Comparison of ENCODE assay signal across 17 cellular contexts in genomic region chr4:37835806-37836205, GRCh38. TPM values are rescaled to one million over a fixed set of nuclear protein-coding genes. Genes with fewer than 3 reads are reported as not detected.
DNase-seq lines count a peak whose midpoint lies in the region; ATAC-seq and TF ChIP-seq lines count a peak whose summit lies in the region.
"Had no signal": no experiment of that assay in that cellular context is flagged by ENCODE, and none has a peak within 500 bp of the region (broad histone marks: within the 10 kb centered on the region; RNA-seq: fewer than 3 reads in every experiment).

No MANE protein-coding gene starts in this region.

- H3K9me3 ChIP-seq in CD4-positive, CD25-positive, alpha-beta regulatory T cell (ENCODE audit: control insufficient read depth in 2 of 2, low read length in 2 of 2): no peaks in the 10 kb centered on the region
- H3K9me3 ChIP-seq in Loucy (ENCODE audit: insufficient read depth, low read depth, low read length): no peaks in the 10 kb centered on the region
- no peaks in the 10 kb centered on the region for H3K9me3 ChIP-seq in trophoblast cell (ENCODE audit: insufficient read depth, low read depth, low read length)
- H3K9me3 ChIP-seq in psoas muscle: no peaks in the 10 kb centered on the region
- H3K9me3 ChIP-seq: BE2C, BLaER1, Caco-2 had no signal

- no peak overlapping the region for H3K4me3 ChIP-seq in CD4-positive, CD25-positive, alpha-beta regulatory T cell (ENCODE audit: low read depth, low read length)
- peak overlapping the region; percentile 68 for H3K4me3 ChIP-seq in Loucy (ENCODE audit: low read length, poor library complexity, severe bottlenecking)
- no peak overlapping the region for H3K4me3 ChIP-seq in trophoblast cell (ENCODE audit: low read depth, low read length)
- H3K4me3 ChIP-seq in psoas muscle: no peak overlapping the region
- H3K4me3 ChIP-seq: BLaER1 had no signal

- H3K79me1 ChIP-seq in trophoblast cell (ENCODE audit: low read length): no peaks in the 10 kb centered on the region

- H4K91ac ChIP-seq in trophoblast cell (ENCODE audit: low read depth, low read length): no peak overlapping the region

- no peaks in the 10 kb centered on the region for H4K20me1 ChIP-seq in Loucy (ENCODE audit: insufficient read depth, low read length, poor library complexity, severe bottlenecking)
- H4K20me1 ChIP-seq: BLaER1 had no signal

- H4K12ac ChIP-seq in trophoblast cell (ENCODE audit: low read depth, low read length): no peak overlapping the region

- peaks cover 22 to 43% (median 34%) of the 10 kb centered on the region in 4 donors for H3K4me1 Mint-ChIP-seq in CD4-positive, CD25-positive, alpha-beta regulatory T cell

- no peaks in the 10 kb centered on the region for H3K27me3 Mint-ChIP-seq in CD4-positive, CD25-positive, alpha-beta regulatory T cell
- H3K27me3 Mint-ChIP-seq: CD4-positive, alpha-beta T cell had no signal

- no peak overlapping the region for H2BK120ac ChIP-seq in trophoblast cell (ENCODE audit: insufficient read depth, low read length, poor library complexity)

- H3K18ac ChIP-seq in trophoblast cell (ENCODE audit: low read length): no peak overlapping the region

- ATAC-seq in CD4-positive, CD25-positive, alpha-beta regulatory T cell (ENCODE audit: low read depth in 2 of 2): no peak
- ATAC-seq in psoas muscle: no peak
- ATAC-seq: CD8-positive, alpha-beta T cell had no signal

- no peak overlapping the region for H3K4ac ChIP-seq in trophoblast cell (ENCODE audit: low read depth, low read length)

- WGBS in trophoblast cell (ENCODE audit: extremely low coverage, insufficient coverage, insufficient read length): no CpG with 5 or more reads among the region's 6 CpGs
- 80 to 83% (median 80%) methylated on average over 6 of the region's 6 CpGs for WGBS in psoas muscle, 3 donors

- no peak overlapping the region for H4K8ac ChIP-seq in trophoblast cell (ENCODE audit: low read depth, low read length)

- no peaks in the 10 kb centered on the region for H3K9me3 Mint-ChIP-seq in CD4-positive, CD25-positive, alpha-beta regulatory T cell
- H3K9me3 Mint-ChIP-seq: CD14-positive monocyte; CD4-positive, alpha-beta T cell; CD8-positive, alpha-beta T cell had no signal

- no peak overlapping the region for H2BK5ac ChIP-seq in trophoblast cell (ENCODE audit: low read depth, low read length, poor library complexity)

- no peaks in the 10 kb centered on the region for H3K27me3 ChIP-seq in CD4-positive, CD25-positive, alpha-beta regulatory T cell (ENCODE audit: control insufficient read depth, insufficient read depth, low read length)
- no peaks in the 10 kb centered on the region for H3K27me3 ChIP-seq in Loucy (ENCODE audit: insufficient read depth, low read length, poor library complexity, severe bottlenecking)
- no peaks in the 10 kb centered on the region for H3K27me3 ChIP-seq in trophoblast cell (ENCODE audit: insufficient read depth, low read length)
- no peaks in the 10 kb centered on the region for H3K27me3 ChIP-seq in psoas muscle (ENCODE audit: insufficient read depth in 3 of 3, low read length in 2 of 3)
- H3K27me3 ChIP-seq: BE2C, BLaER1 had no signal

- TF ChIP-seq CTCF in Loucy (conservative IDR thresholded peaks at IDR 0.05; ENCODE audit: low read length) (no peak), psoas muscle (IDR thresholded peaks at IDR 0.05) (no peak)

- H3K4me3 Mint-ChIP-seq in CD4-positive, CD25-positive, alpha-beta regulatory T cell: no peak overlapping the region
- H3K4me3 Mint-ChIP-seq: CD14-positive monocyte; CD4-positive, alpha-beta T cell; CD8-positive, alpha-beta T cell had no signal

- no peak overlapping the region for H3K14ac ChIP-seq in trophoblast cell (ENCODE audit: low read length)

- H3K79me2 ChIP-seq in Loucy (ENCODE audit: insufficient read depth, low read length): peaks cover 67% of the 10 kb centered on the region
- H3K79me2 ChIP-seq in trophoblast cell (ENCODE audit: control insufficient read depth, insufficient read depth, low read length, poor library complexity): no peaks in the 10 kb centered on the region

- no peak overlapping the region for H2AK5ac ChIP-seq in trophoblast cell (ENCODE audit: low read length)

- H3K27ac ChIP-seq in CD4-positive, CD25-positive, alpha-beta regulatory T cell (ENCODE audit: insufficient read depth, low read length, poor library complexity, severe bottlenecking): no peak overlapping the region
- no peak overlapping the region for H3K27ac ChIP-seq in trophoblast cell (ENCODE audit: low read depth, low read length)
- H3K27ac ChIP-seq in psoas muscle: no peak overlapping the region
- H3K27ac ChIP-seq: BLaER1 had no signal

- peaks cover 78% of the 10 kb centered on the region for H3K36me3 ChIP-seq in CD4-positive, CD25-positive, alpha-beta regulatory T cell (ENCODE audit: control insufficient read depth, insufficient read depth, low read length)
- peaks cover 40% of the 10 kb centered on the region for H3K36me3 ChIP-seq in Loucy (ENCODE audit: insufficient read depth, low read length)
- peaks cover 5 to 16% of the 10 kb centered on the region in 2 experiments for H3K36me3 ChIP-seq in trophoblast cell (ENCODE audit: control insufficient read depth in 1 of 2, insufficient read depth in 2 of 2, low read length in 2 of 2)
- peaks cover 0 to 18% of the 10 kb centered on the region in 2 donors for H3K36me3 ChIP-seq in psoas muscle (ENCODE audit: insufficient read depth in 1 of 2, low read depth in 1 of 2)

- peaks cover 41% of the 10 kb centered on the region for H3K36me3 Mint-ChIP-seq in CD4-positive, CD25-positive, alpha-beta regulatory T cell

- H3K9ac ChIP-seq in Loucy (ENCODE audit: low read depth, low read length, poor library complexity, severe bottlenecking) (peak overlapping the region; percentile 74), trophoblast cell (ENCODE audit: low read length) (no peak overlapping the region)
- H3K9ac ChIP-seq: BLaER1 had no signal

- no peak overlapping the region for H2AFZ ChIP-seq in Loucy (ENCODE audit: low read length)
- no peak overlapping the region for H2AFZ ChIP-seq in trophoblast cell (ENCODE audit: insufficient read depth, low read length, poor library complexity)

- H3K23ac ChIP-seq in trophoblast cell (ENCODE audit: low read length): no peak overlapping the region

- H3K9me2 ChIP-seq in Loucy (replicated peaks; ENCODE audit: low read depth, low read length): no peaks in the 10 kb centered on the region

- H3F3A ChIP-seq in Loucy (ENCODE audit: low read depth): no peaks in the 10 kb centered on the region

- peak overlapping the region in 2 of 3 donors; percentile 15 to 74 for H3K27ac Mint-ChIP-seq in CD4-positive, CD25-positive, alpha-beta regulatory T cell

- no peak overlapping the region for H2BK12ac ChIP-seq in trophoblast cell (ENCODE audit: low read length)

- intact Hi-C loops in psoas muscle (cut with DNase I): no loop called here

- H3K4me2 ChIP-seq in Loucy (ENCODE audit: low read depth, low read length, poor library complexity, severe bottlenecking): peak overlapping the region; percentile 88
- H3K4me2 ChIP-seq in trophoblast cell (ENCODE audit: low read length): no peak overlapping the region

- no peak for DNase-seq in CD4-positive, CD25-positive, alpha-beta regulatory T cell
- peak; percentile 68 to 71 for DNase-seq in trophoblast cell
- DNase-seq in psoas muscle: no peak
- no peak for DNase-seq in central memory CD4-positive, alpha-beta T cell
- DNase-seq: 8988T; ACHN; BE2C; C1 segment of cervical spinal cord; Caco-2; Calu3; CD4-positive, alpha-beta T cell; CD8-positive, alpha-beta T cell; DMS79 treated with DMSO at 0.1 percent for 48 hours; GF-D8 had no signal

- peaks cover 11% of the 10 kb centered on the region for H3K4me1 ChIP-seq in CD4-positive, CD25-positive, alpha-beta regulatory T cell (ENCODE audit: control insufficient read depth, insufficient read depth, low read length, poor library complexity, severe bottlenecking)
- H3K4me1 ChIP-seq in Loucy (ENCODE audit: insufficient read depth, low read length, poor library complexity, severe bottlenecking) (peaks cover 65% of the 10 kb centered on the region), trophoblast cell (ENCODE audit: control insufficient read depth in 1 of 2, insufficient read depth in 2 of 2, low read length in 2 of 2) (no peaks in the 10 kb centered on the region), psoas muscle (no peaks in the 10 kb centered on the region)
- H3K4me1 ChIP-seq: BE2C, Caco-2 had no signal

RNA-seq across cellular contexts. Expression of gene PGM2, which starts 9.3 kb away (rescaled TPM):
- total RNA-seq in CD4-positive, CD25-positive, alpha-beta regulatory T cell: 22.1 TPM
- 10 to 100 TPM; 20.5 to 29.5 (median 24.4) TPM for polyA plus RNA-seq in CD4-positive, CD25-positive, alpha-beta regulatory T cell
- 35.6 and 35.8 TPM in 2 replicates for polyA plus RNA-seq in trophoblast cell (2013)
- 1 to 10 TPM; 2.5 to 4.7 (median 4.0) TPM for total RNA-seq in psoas muscle
- polyA plus RNA-seq in psoas muscle: 1 to 10 TPM; 1.1 to 1.8 (median 1.4) TPM

RNA-seq across cellular contexts. Expression of gene TBC1D1, which starts 55.1 kb away (rescaled TPM):
- total RNA-seq in CD4-positive, CD25-positive, alpha-beta regulatory T cell: 48.2 TPM
- 10 to 100 TPM; 12.3 to 20.7 (median 19.3) TPM for polyA plus RNA-seq in CD4-positive, CD25-positive, alpha-beta regulatory T cell
- polyA plus RNA-seq in trophoblast cell (2013): 148 and 163 TPM in 2 replicates
- 100 to 1,000 TPM in 1 of 4 donors, 10 to 100 TPM in 3; 37.1 to 120 (median 40.6) TPM for total RNA-seq in psoas muscle
- polyA plus RNA-seq in psoas muscle: 100 to 1,000 TPM in 1 of 3 donors, 10 to 100 TPM in 2; 18.1 to 130 (median 71.7) TPM

Comparison
In these comparisons a context has a peak if more than half of its experiments do, and no peak if none do; other contexts are left out.
1. DNase-seq: peak in trophoblast cell (2 of 2); none in CD4-positive, CD25-positive, alpha-beta regulatory T cell (0 of 3), psoas muscle (0 of 2) and central memory CD4-positive, alpha-beta T cell (single experiment).